ENCODE assay signal across 8 cellular contexts in genomic region chr1:156214024-156214748, GRCh38. TPM values are rescaled to one million over a fixed set of nuclear protein-coding genes. Genes with fewer than 3 reads are reported as not detected.
DNase-seq lines count a peak whose midpoint lies in the region; ATAC-seq and TF ChIP-seq lines count a peak whose summit lies in the region.

No MANE protein-coding gene starts in this region.

- H3K9ac ChIP-seq in OCI-LY1 (ENCODE audit: low read length): peak overlapping the region; percentile 74
- peak overlapping the region; percentile 92 for H3K9ac ChIP-seq in neural progenitor cell

- H3F3A ChIP-seq in OCI-LY1 (ENCODE audit: insufficient read depth, low read length): no peaks in the 10 kb centered on the region
- peaks cover 6% of the 10 kb centered on the region for H3F3A ChIP-seq in neural progenitor cell (ENCODE audit: low read depth)

- H3K36me3 ChIP-seq in OCI-LY1 (ENCODE audit: insufficient read depth, low read length) (peaks cover 29% of the 10 kb centered on the region; the same call in 1 of the 2 replicates), neural progenitor cell (no peaks in the 10 kb centered on the region)

- peak overlapping the region; percentile 88 for H3K4me2 ChIP-seq in OCI-LY1 (ENCODE audit: low read length)
- peak overlapping the region; percentile 93 for H3K4me2 ChIP-seq in neural progenitor cell

- peaks cover 12% of the 10 kb centered on the region for H3K4me1 Mint-ChIP-seq in neural progenitor cell

- peaks cover 12% of the 10 kb centered on the region; the same call in 1 of the 2 replicates for H3K79me2 ChIP-seq in OCI-LY1 (ENCODE audit: insufficient read depth, low read length)
- peaks cover 51% of the 10 kb centered on the region for H3K79me2 ChIP-seq in neural progenitor cell (ENCODE audit: low read depth)

- H4K20me1 ChIP-seq in OCI-LY1 (ENCODE audit: insufficient read depth, low read length): no peaks in the 10 kb centered on the region
- peaks cover 9% of the 10 kb centered on the region for H4K20me1 ChIP-seq in neural progenitor cell (ENCODE audit: low read depth)

- no peaks in the 10 kb centered on the region for H3K9me3 ChIP-seq in OCI-LY1 (ENCODE audit: low read length)
- H3K9me3 ChIP-seq in neural progenitor cell (ENCODE audit: low read depth): no peaks in the 10 kb centered on the region

- H3K4me1 ChIP-seq in OCI-LY1 (ENCODE audit: insufficient read depth, low read length, severe bottlenecking) (peaks cover 19% of the 10 kb centered on the region), neural progenitor cell (peaks cover 10% of the 10 kb centered on the region)

- no peak overlapping the region for H3K27ac Mint-ChIP-seq in neural progenitor cell

- H3K4me3 Mint-ChIP-seq in neural progenitor cell: peak overlapping the region; percentile 94

- H2AFZ ChIP-seq in OCI-LY1 (ENCODE audit: low read length): no peak overlapping the region
- no peak overlapping the region for H2AFZ ChIP-seq in neural progenitor cell (replicated peaks)

- TF ChIP-seq CTCF in OCI-LY1 (IDR thresholded peaks at IDR 0.05; ENCODE audit: low read length) (no peak), choroid plexus epithelial cell (conservative IDR thresholded peaks at IDR 0.05; ENCODE audit: low read depth, low read length) (no peak), neural progenitor cell (IDR thresholded peaks at IDR 0.05) (no peak)

- DNase-seq in EH (ENCODE audit: low read depth) (peak; percentile 42), choroid plexus epithelial cell (ENCODE audit: low read depth) (peak; percentile 13), neural progenitor cell (ENCODE audit: low spot score) (no peak), NCI-H1930 (lab: John Stamatoyannopoulos, UW) (no peak), HuH-7 (ENCODE audit: low spot score) (no peak), DMS 273 (lab: John Stamatoyannopoulos, UW; ENCODE audit: unreplicated experiment) (no peak)

- no peaks in the 10 kb centered on the region for H3K9me3 Mint-ChIP-seq in neural progenitor cell

- H3K9me2 ChIP-seq in OCI-LY1 (ENCODE audit: low read depth, low read length): no peaks in the 10 kb centered on the region

- H3K4me3 ChIP-seq in OCI-LY1 (ENCODE audit: low read depth, low read length, poor library complexity, severe bottlenecking) (peak overlapping the region; percentile 80), choroid plexus epithelial cell (ENCODE audit: low read depth, low read length) (peak overlapping the region; percentile 74), neural progenitor cell (peak overlapping the region; percentile 82)

- no peaks in the 10 kb centered on the region for H3K27me3 ChIP-seq in OCI-LY1 (ENCODE audit: insufficient read depth, low read length)
- H3K27me3 ChIP-seq in neural progenitor cell: no peaks in the 10 kb centered on the region

- ATAC-seq in GM21360 (IDR thresholded peaks at IDR 0.05; ENCODE audit: unreplicated experiment): no peak

- H3K27me3 Mint-ChIP-seq in neural progenitor cell (ENCODE audit: insufficient read depth, low read depth): peaks cover 2% of the 10 kb centered on the region

- peak overlapping the region; percentile 7 for H3K27ac ChIP-seq in OCI-LY1 (ENCODE audit: low read depth, low read length, poor library complexity, severe bottlenecking)
- no peak overlapping the region for H3K27ac ChIP-seq in neural progenitor cell

- peaks cover 6% of the 10 kb centered on the region for H3K36me3 Mint-ChIP-seq in neural progenitor cell

RNA-seq across cellular contexts. Expression of gene PMF1, which starts 1.4 kb away (rescaled TPM):
- 99.3 and 103 TPM in 2 replicates for total RNA-seq in neural progenitor cell (ENCODE audit: low replicate concordance)

RNA-seq across cellular contexts. Expression of gene SLC25A44, which starts 20.3 kb away (rescaled TPM):
- total RNA-seq in neural progenitor cell (ENCODE audit: low replicate concordance): 4.6 and 9.4 TPM in 2 replicates

RNA-seq across cellular contexts. Expression of gene BGLAP, which starts 27.8 kb away (rescaled TPM):
- 0.22 and 0.40 TPM in 2 replicates for total RNA-seq in neural progenitor cell (ENCODE audit: low replicate concordance)

RNA-seq across cellular contexts. Expression of gene PAQR6, which starts 33.7 kb away (rescaled TPM):
- total RNA-seq in neural progenitor cell (ENCODE audit: low replicate concordance): 5.0 and 8.5 TPM in 2 replicates

Comparison
In these comparisons a context has a peak if more than half of its experiments do, and no peak if none do; other contexts are left out.
1. DNase-seq: peak in EH (single experiment) and choroid plexus epithelial cell (single experiment); none in neural progenitor cell (single experiment), NCI-H1930 (0 of 2), HuH-7 (single experiment) and DMS 273 (single experiment).
2. Peak in every context shown above with its lines, with median percentiles within 50 percentile points of each other: H3K4me3 ChIP-seq.